In genomic region chr6:29332676-29333075, GRCh38 we compare ENCODE assay signal across 33 cellular contexts. TPM values are rescaled to one million over a fixed set of nuclear protein-coding genes. Genes with fewer than 3 reads are reported as not detected.
DNase-seq lines count a peak whose midpoint lies in the region; ATAC-seq, FAIRE-seq and TF ChIP-seq lines count a peak whose summit lies in the region.
"Had no signal": no experiment of that assay in that cellular context is flagged by ENCODE, and none has a peak within 500 bp of the region (broad histone marks: within the 10 kb centered on the region; RNA-seq: fewer than 3 reads in every experiment).

No MANE protein-coding gene starts in this region.

- no peak overlapping the region for H2AK5ac ChIP-seq in neuronal stem cell (ENCODE audit: low read depth, low read length)

- no peak overlapping the region for H3K27ac Mint-ChIP-seq in activated T-cell treated with anti-CD3 and anti-CD28 coated beads, Interleukin-2, amount 50 U/mL, for 72 hours
- H3K27ac Mint-ChIP-seq in activated T-helper 17 cell treated with anti-CD3 and anti-CD28 coated beads, Interleukin-2, amount 50 U/mL, for 72 hours, result no peak overlapping the region
- no peak overlapping the region for H3K27ac Mint-ChIP-seq in activated naive CD4-positive, alpha-beta T cell treated with anti-CD3 and anti-CD28 coated beads for 36 hours
- H3K27ac Mint-ChIP-seq: CD4-positive, alpha-beta memory T cell; CD8-positive, alpha-beta memory T cell had no signal

- no TSS peak for BruUV-seq in HepG2 (replicated peaks; lab: Mats Ljungman, UMichigan)
- no TSS peak for BruUV-seq in HCT116 (replicated peaks; lab: Mats Ljungman, UMichigan)

- no peaks in the 10 kb centered on the region for H3K79me1 ChIP-seq in neuronal stem cell (ENCODE audit: low read depth, low read length)

- peaks cover under 1% of the 10 kb centered on the region for H3K4me1 Mint-ChIP-seq in activated T-cell treated with anti-CD3 and anti-CD28 coated beads, Interleukin-2, amount 50 U/mL, for 72 hours (ENCODE audit: low read depth)
- H3K4me1 Mint-ChIP-seq in activated T-helper 17 cell treated with anti-CD3 and anti-CD28 coated beads, Interleukin-2, amount 50 U/mL, for 72 hours, result no peaks in the 10 kb centered on the region
- H3K4me1 Mint-ChIP-seq in activated naive CD4-positive, alpha-beta T cell treated with anti-CD3 and anti-CD28 coated beads for 36 hours (ENCODE audit: low read depth), result no peaks in the 10 kb centered on the region
- H3K4me1 Mint-ChIP-seq: CD14-positive monocyte; CD4-positive, alpha-beta memory T cell; CD4-positive, CD25-positive, alpha-beta regulatory T cell; CD8-positive, alpha-beta memory T cell had no signal

- H4K91ac ChIP-seq in neuronal stem cell (ENCODE audit: low read depth, low read length, poor library complexity), result no peak overlapping the region

- no peak overlapping the region for H3K14ac ChIP-seq in neuronal stem cell (ENCODE audit: low read length)

- H2BK5ac ChIP-seq in neuronal stem cell (ENCODE audit: low read length), result no peak overlapping the region

- H3K9me3 ChIP-seq in HepG2 (ENCODE audit: low read length), result no peaks in the 10 kb centered on the region
- no peaks in the 10 kb centered on the region for H3K9me3 ChIP-seq in right lobe of liver
- H3K9me3 ChIP-seq in HCT116 (ENCODE audit: control insufficient read depth in 1 of 2, insufficient read depth in 1 of 2, low read depth in 1 of 2, low read length in 2 of 2), result no peaks in the 10 kb centered on the region
- H3K9me3 ChIP-seq in neuronal stem cell (replicated peaks in 1 of 2; ENCODE audit: control insufficient read depth in 2 of 2, insufficient read depth in 1 of 2, low read depth in 1 of 2, low read length in 2 of 2), result no peaks in the 10 kb centered on the region
- H3K9me3 ChIP-seq: BE2C, BLaER1 had no signal

- no peak overlapping the region for H3K4me3 Mint-ChIP-seq in activated T-cell treated with anti-CD3 and anti-CD28 coated beads, Interleukin-2, amount 50 U/mL, for 72 hours
- H3K4me3 Mint-ChIP-seq in activated T-helper 17 cell treated with anti-CD3 and anti-CD28 coated beads, Interleukin-2, amount 50 U/mL, for 72 hours, result no peak overlapping the region
- no peak overlapping the region for H3K4me3 Mint-ChIP-seq in activated naive CD4-positive, alpha-beta T cell treated with anti-CD3 and anti-CD28 coated beads for 36 hours
- H3K4me3 Mint-ChIP-seq: CD14-positive monocyte; CD4-positive, alpha-beta memory T cell; CD4-positive, CD25-positive, alpha-beta regulatory T cell; CD8-positive, alpha-beta memory T cell had no signal

- H3K27me3 Mint-ChIP-seq in activated T-cell treated with anti-CD3 and anti-CD28 coated beads, Interleukin-2, amount 50 U/mL, for 72 hours (ENCODE audit: low read depth), result peaks cover 55% of the 10 kb centered on the region
- H3K27me3 Mint-ChIP-seq in activated T-helper 17 cell treated with anti-CD3 and anti-CD28 coated beads, Interleukin-2, amount 50 U/mL, for 72 hours, result peaks cover 48% of the 10 kb centered on the region
- H3K27me3 Mint-ChIP-seq in activated naive CD4-positive, alpha-beta T cell treated with anti-CD3 and anti-CD28 coated beads for 36 hours (ENCODE audit: low read depth), result peaks cover 47% of the 10 kb centered on the region

- H3K9ac ChIP-seq in HepG2 (ENCODE audit: insufficient read depth, low read depth, low read length) (no peak overlapping the region), HCT116 (ENCODE audit: low read length) (no peak overlapping the region), neuronal stem cell (ENCODE audit: low read depth, low read length, poor library complexity) (no peak overlapping the region)
- H3K9ac ChIP-seq: BLaER1 had no signal

- no peak overlapping the region for H3K4me2 ChIP-seq in HepG2 (ENCODE audit: low read depth, low read length)
- H3K4me2 ChIP-seq in HCT116 (ENCODE audit: low read length), result no peak overlapping the region
- H3K4me2 ChIP-seq in neuronal stem cell (ENCODE audit: insufficient read depth, low read length, poor library complexity, severe bottlenecking), result no peak overlapping the region
- H3K4me2 ChIP-seq: BLaER1 had no signal

- H3K4me3 ChIP-seq in HepG2 (replicated peaks in 1 of 3; ENCODE audit: insufficient read depth in 1 of 3, low read depth in 2 of 3, low read length in 3 of 3), result no peak overlapping the region
- H3K4me3 ChIP-seq in right lobe of liver, result no peak overlapping the region
- no peak overlapping the region for H3K4me3 ChIP-seq in HCT116 (replicated peaks in 1 of 2; ENCODE audit: low read depth in 1 of 2, low read length in 2 of 2)
- H3K4me3 ChIP-seq in neuronal stem cell (ENCODE audit: low read length in 2 of 2), result no peak overlapping the region
- H3K4me3 ChIP-seq: BLaER1, GM12878 had no signal

- TF ChIP-seq RAD21 in HepG2 (CRISPR knock-in tag; IDR thresholded peaks at IDR 0.05), result no peak
- no peak for TF ChIP-seq RAD21 in HCT116 (IDR thresholded peaks at IDR 0.05; ENCODE audit: low read depth)

- DNase-seq in activated T-cell treated with anti-CD3 and anti-CD28 coated beads, Interleukin-2, amount 50 U/mL, for 72 hours, result peak in 1 of 2 donors; percentile 4
- DNase-seq in activated T-cell treated with anti-CD3 and anti-CD28 coated beads, Interleukin-2, amount 50 U/mL, for 48 hours, result no peak
- DNase-seq in HepG2 (ENCODE audit: low spot score) (no peak), right lobe of liver (no peak), HCT116 (ENCODE audit: low read depth, low spot score) (no peak), neuronal stem cell (ENCODE audit: low spot score) (no peak)
- no peak for DNase-seq in activated naive CD4-positive, alpha-beta T cell treated with anti-CD3 and anti-CD28 coated beads for 36 hours
- DNase-seq: 8988T; ACHN; BE2C; C1 segment of cervical spinal cord; CD4-positive, alpha-beta memory T cell; CD4-positive, CD25-positive, alpha-beta regulatory T cell; CD8-positive, alpha-beta memory T cell; COR-L47; DMS 273 treated with DMSO at 0.1 percent for 48 hours; DMS153; DMS53; DMS79; DND-41; EL; GDM1 had no signal

- H4K20me1 ChIP-seq in HepG2 (ENCODE audit: insufficient read depth, low read length) (no peaks in the 10 kb centered on the region), HCT116 (ENCODE audit: insufficient read depth) (no peaks in the 10 kb centered on the region)
- H4K20me1 ChIP-seq: BLaER1 had no signal

- no peak overlapping the region for H3K23ac ChIP-seq in neuronal stem cell (ENCODE audit: low read depth, low read length, poor library complexity)

- H3K9me3 Mint-ChIP-seq in activated T-cell treated with anti-CD3 and anti-CD28 coated beads, Interleukin-2, amount 50 U/mL, for 72 hours, result peaks cover 0 to 1% of the 10 kb centered on the region in 2 donors
- H3K9me3 Mint-ChIP-seq in activated T-helper 17 cell treated with anti-CD3 and anti-CD28 coated beads, Interleukin-2, amount 50 U/mL, for 72 hours, result peaks cover 8% of the 10 kb centered on the region
- H3K9me3 Mint-ChIP-seq in activated naive CD4-positive, alpha-beta T cell treated with anti-CD3 and anti-CD28 coated beads for 36 hours, result no peaks in the 10 kb centered on the region

- no peaks in the 10 kb centered on the region for H3K27me3 ChIP-seq in HepG2 (ENCODE audit: control insufficient read depth in 1 of 2, insufficient read depth in 2 of 2, low read length in 2 of 2)
- no peaks in the 10 kb centered on the region for H3K27me3 ChIP-seq in right lobe of liver
- no peaks in the 10 kb centered on the region for H3K27me3 ChIP-seq in HCT116 (ENCODE audit: insufficient read depth, low read length)
- no peaks in the 10 kb centered on the region for H3K27me3 ChIP-seq in neuronal stem cell (ENCODE audit: control insufficient read depth in 3 of 3, insufficient read depth in 3 of 3, low read depth in 1 of 3, low read length in 3 of 3)
- H3K27me3 ChIP-seq: BE2C, BLaER1 had no signal

- TF ChIP-seq POLR2A in HepG2 (IDR thresholded peaks at IDR 0.05; ENCODE audit: insufficient read depth in 1 of 2, low read depth in 2 of 2, low read length in 2 of 2) (no peak), right lobe of liver (IDR thresholded peaks at IDR 0.05) (no peak), HCT116 (IDR thresholded peaks at IDR 0.05; ENCODE audit: borderline replicate concordance, extremely low read depth, insufficient read depth, insufficient read length) (no peak)

- H3K36me3 ChIP-seq in HepG2 (replicated peaks in 1 of 2; ENCODE audit: control insufficient read depth in 1 of 2, insufficient read depth in 2 of 2, low read length in 2 of 2) (no peaks in the 10 kb centered on the region), right lobe of liver (no peaks in the 10 kb centered on the region), HCT116 (ENCODE audit: control insufficient read depth in 1 of 2, insufficient read depth in 2 of 2, low read length in 2 of 2) (no peaks in the 10 kb centered on the region), neuronal stem cell (replicated peaks in 1 of 2; ENCODE audit: control insufficient read depth in 2 of 2, insufficient read depth in 2 of 2, low read length in 2 of 2) (no peaks in the 10 kb centered on the region)
- H3K36me3 ChIP-seq: BE2C, BLaER1 had no signal

- in situ Hi-C loops in HepG2 (cut with HindIII; ENCODE audit: extremely low pct_ligation_motif_present, low pct_unique_long_range_greater_than_20kb), result no loop called here

- intact Hi-C loops in HepG2 (cut with micrococcal nuclease; ENCODE audit: unreplicated experiment) (no loop called here), right lobe of liver (cut with DNase I) (no loop called here), HCT116 (cut with micrococcal nuclease) (no loop called here)
- intact Hi-C loops in activated naive CD4-positive, alpha-beta T cell treated with anti-CD3 and anti-CD28 coated beads for 36 hours (cut with micrococcal nuclease), result no loop called here

- POLR2A ChIA-PET in HepG2 (lab: Yijun Ruan, JAX), result no interaction called here
- POLR2A ChIA-PET in HCT116 (lab: Charles Lee), result no interaction called here

- RAD21 ChIA-PET in HCT116 (lab: Charles Lee; ENCODE audit: low non-redundant PET in 1 of 2, low total read pairs in 2 of 2, uncharacterized antibody in 2 of 2, unreplicated experiment in 2 of 2), result no interaction called here

- no peak overlapping the region for H4K8ac ChIP-seq in neuronal stem cell (ENCODE audit: low read depth, low read length)

- H3K4ac ChIP-seq in neuronal stem cell (ENCODE audit: low read length), result no peak overlapping the region

- no peak overlapping the region for H2BK120ac ChIP-seq in neuronal stem cell (ENCODE audit: low read depth, low read length)

- no peak overlapping the region for H2BK12ac ChIP-seq in neuronal stem cell (ENCODE audit: low read length)

- no peak overlapping the region for H2BK15ac ChIP-seq in neuronal stem cell (ENCODE audit: low read length)

- H3K79me2 ChIP-seq in HepG2 (ENCODE audit: insufficient read depth, low read length), result no peaks in the 10 kb centered on the region
- H3K79me2 ChIP-seq in HCT116 (ENCODE audit: insufficient read depth, low read length), result no peaks in the 10 kb centered on the region

- H3K36me3 Mint-ChIP-seq in activated T-cell treated with anti-CD3 and anti-CD28 coated beads, Interleukin-2, amount 50 U/mL, for 72 hours (ENCODE audit: insufficient read depth in 2 of 2), result no peaks in the 10 kb centered on the region
- no peaks in the 10 kb centered on the region for H3K36me3 Mint-ChIP-seq in activated T-helper 17 cell treated with anti-CD3 and anti-CD28 coated beads, Interleukin-2, amount 50 U/mL, for 72 hours (ENCODE audit: low read depth)
- H3K36me3 Mint-ChIP-seq in activated naive CD4-positive, alpha-beta T cell treated with anti-CD3 and anti-CD28 coated beads for 36 hours (ENCODE audit: low read depth), result no peaks in the 10 kb centered on the region
- H3K36me3 Mint-ChIP-seq: CD14-positive monocyte; CD4-positive, alpha-beta memory T cell; CD4-positive, CD25-positive, alpha-beta regulatory T cell; CD8-positive, alpha-beta memory T cell had no signal

- CTCF ChIA-PET in HepG2 (lab: Yijun Ruan, JAX; ENCODE audit: low intra/inter-chr PET ratio, low total read pairs), result no interaction called here
- CTCF ChIA-PET in HCT116 (lab: Charles Lee), result interaction anchor here (1.7 kb wide), 1 partner anchor 318 kb away, joined by 3 read pairs; no protein-coding TSS in a partner anchor
- CTCF ChIA-PET in activated naive CD4-positive, alpha-beta T cell treated with anti-CD3 and anti-CD28 coated beads for 36 hours (lab: Charles Lee), result no interaction called here

- no peak for TF ChIP-seq EP300 in HepG2 (IDR thresholded peaks at IDR 0.05; ENCODE audit: low read depth in 2 of 2, low read length in 2 of 2)
- TF ChIP-seq EP300 in HepG2 (CRISPR knock-in tag; IDR thresholded peaks at IDR 0.05; ENCODE audit: borderline replicate concordance), result no peak

- H3K18ac ChIP-seq in neuronal stem cell (ENCODE audit: low read length), result no peak overlapping the region

- no peak for FAIRE-seq in HepG2 (lab: Jason Lieb, UNC)
- FAIRE-seq: A204.1, GM12878, GM12892, GM18507 had no signal

- TF ChIP-seq CTCF in HepG2 (CRISPR knock-in tag; IDR thresholded peaks at IDR 0.05) (no peak), right lobe of liver (IDR thresholded peaks at IDR 0.05) (no peak), HCT116 (IDR thresholded peaks at IDR 0.05 in 2 of 3, conservative IDR thresholded peaks at IDR 0.05 in 1 of 3; ENCODE audit: borderline replicate concordance in 1 of 3, insufficient read depth in 1 of 3, low read depth in 2 of 3, low read length in 2 of 3) (no peak)

- H3K4me1 ChIP-seq in HepG2 (ENCODE audit: insufficient read depth, low read length) (no peaks in the 10 kb centered on the region), right lobe of liver (no peaks in the 10 kb centered on the region), HCT116 (ENCODE audit: control insufficient read depth in 1 of 2, insufficient read depth in 2 of 2, low read length in 2 of 2) (peaks cover 0 to 11% of the 10 kb centered on the region in 2 experiments; a peak in 2 of 4 replicates), neuronal stem cell (ENCODE audit: control insufficient read depth in 2 of 2, insufficient read depth in 1 of 2, low read depth in 1 of 2, low read length in 2 of 2) (no peaks in the 10 kb centered on the region)
- H3K4me1 ChIP-seq: BE2C, BLaER1 had no signal

- no peak overlapping the region for H3K27ac ChIP-seq in HepG2 (ENCODE audit: extremely low read length, insufficient read depth, low read length)
- no peak overlapping the region for H3K27ac ChIP-seq in right lobe of liver
- H3K27ac ChIP-seq in HCT116 (ENCODE audit: low read depth, low read length), result no peak overlapping the region
- H3K27ac ChIP-seq in neuronal stem cell (replicated peaks; ENCODE audit: low read length), result no peak overlapping the region
- H3K27ac ChIP-seq: BLaER1 had no signal

- peak; percentile 33 to 44 for ATAC-seq in activated T-cell treated with anti-CD3 and anti-CD28 coated beads, Interleukin-2, amount 50 U/mL, for 72 hours (replicated peaks in 1 of 2)
- ATAC-seq in HepG2 (no peak), right lobe of liver (no peak), HCT116 (no peak)
- ATAC-seq in activated T-helper 17 cell treated with anti-CD3 and anti-CD28 coated beads, Interleukin-2, amount 50 U/mL, for 72 hours (replicated peaks), result peak; percentile 16
- ATAC-seq: GM12878 had no signal

- 0 out of 2 replicates have a peak, but pooled peaks cover 5% of the 10 kb centered on the region for H3K9me2 ChIP-seq in HCT116 (ENCODE audit: insufficient read depth)

- H2AFZ ChIP-seq in HepG2 (ENCODE audit: low read length), result no peak overlapping the region
- H2AFZ ChIP-seq in HCT116 (ENCODE audit: low read depth, low read length, poor library complexity, severe bottlenecking), result peak overlapping the region; percentile 46
- no peak overlapping the region for H2AFZ ChIP-seq in neuronal stem cell (ENCODE audit: low read length)

RNA-seq across cellular contexts. Expression of gene OR14J1, which starts 31.2 kb away (rescaled TPM):
- not detected for total RNA-seq in activated T-cell treated with anti-CD3 and anti-CD28 coated beads, Interleukin-2, amount 50 U/mL, for 72 hours
- total RNA-seq in HepG2 (2016; rRNA removed; fragmentation: Illumina TruSeq; extraction: Trizol) (not detected in 2 replicates), right lobe of liver (not detected), HCT116 (2021; ENCODE audit: unreplicated experiment) (not detected)
- not detected in 2 replicates for total RNA-seq in HepG2 (2016; cell fraction: cytosol; rRNA removed; fragmentation: Illumina TruSeq; extraction: Trizol; ENCODE audit: low read depth)
- not detected in 2 replicates for total RNA-seq in HepG2 (2016; cell fraction: insoluble cytoplasmic fraction; rRNA removed; fragmentation: Illumina TruSeq; extraction: Trizol)
- not detected in 2 replicates for total RNA-seq in HepG2 (2016; cell fraction: membrane; rRNA removed; fragmentation: Illumina TruSeq; extraction: Trizol)
- not detected in 2 replicates for total RNA-seq in HepG2 (2016; cell fraction: nucleus; rRNA removed; fragmentation: Illumina TruSeq; extraction: Trizol)
- polyA plus RNA-seq in HepG2 (2011; rRNA removed), result 0.08 and 0.17 TPM in 2 replicates
- polyA plus RNA-seq in HepG2 (2011; cell fraction: cytosol; rRNA removed), result not detected in 2 replicates
- 0.38 and 0.42 TPM in 2 replicates for polyA plus RNA-seq in HepG2 (2011; cell fraction: nucleus; rRNA removed)
- not detected in 2 replicates for polyA plus RNA-seq in HepG2 (2012)
- not detected in 2 replicates for polyA plus RNA-seq in HepG2 (2016; cell fraction: cytosol; fragmentation: Illumina TruSeq; extraction: Trizol; ENCODE audit: low read depth)
- polyA plus RNA-seq in HepG2 (2016; cell fraction: insoluble cytoplasmic fraction; fragmentation: Illumina TruSeq; extraction: Trizol; ENCODE audit: low read depth), result not detected in 2 replicates
- not detected in 2 replicates for polyA plus RNA-seq in HepG2 (2016; cell fraction: membrane; fragmentation: Illumina TruSeq; extraction: Trizol; ENCODE audit: low read depth)
- polyA plus RNA-seq in HepG2 (2016; cell fraction: nucleus; fragmentation: Illumina TruSeq; extraction: Trizol; ENCODE audit: insufficient read depth, low read depth), result not detected in 2 replicates
- polyA minus RNA-seq in HepG2 (2011; rRNA and poly(A)+ RNA removed; ENCODE audit: low replicate concordance), result 2.5 TPM in 1 of 2 replicates, not detected in the other
- polyA minus RNA-seq in HepG2 (2011; cell fraction: cytosol; rRNA and poly(A)+ RNA removed), result not detected in 2 replicates
- 2.2 and 3.3 TPM in 2 replicates for polyA minus RNA-seq in HepG2 (2011; cell fraction: nucleus; rRNA and poly(A)+ RNA removed)
- not detected in 2 replicates for polyA plus RNA-seq in HCT116 (2012)
- not detected for total RNA-seq in activated T-helper 17 cell treated with anti-CD3 and anti-CD28 coated beads, Interleukin-2, amount 50 U/mL, for 72 hours
- not detected for total RNA-seq in activated naive CD4-positive, alpha-beta T cell treated with anti-CD3 and anti-CD28 coated beads for 36 hours
- not detected for polyA plus RNA-seq in neuronal stem cell (2013, experiment 1 of 2)
- not detected for polyA plus RNA-seq in neuronal stem cell (2013, experiment 2 of 2)
- total RNA-seq: A673; CD4-positive, alpha-beta memory T cell; CD4-positive, CD25-positive, alpha-beta regulatory T cell; CD8-positive, alpha-beta memory T cell; Daoy; G401; GM12878 had no signal
- polyA plus RNA-seq: AG04450; CD14-positive monocyte; CD4-positive, alpha-beta memory T cell; CD4-positive, CD25-positive, alpha-beta regulatory T cell; CD8-positive, alpha-beta memory T cell; GM12878 had no signal

RNA-seq across cellular contexts. Expression of gene OR5V1, which starts 36.0 kb away (rescaled TPM):
- total RNA-seq in activated T-cell treated with anti-CD3 and anti-CD28 coated beads, Interleukin-2, amount 50 U/mL, for 72 hours, result not detected
- total RNA-seq in HepG2 (2016; rRNA removed; fragmentation: Illumina TruSeq; extraction: Trizol) (not detected in 2 replicates), right lobe of liver (not detected), HCT116 (2021; ENCODE audit: unreplicated experiment) (not detected)
- total RNA-seq in HepG2 (2016; cell fraction: cytosol; rRNA removed; fragmentation: Illumina TruSeq; extraction: Trizol; ENCODE audit: low read depth), result not detected in 2 replicates
- not detected in 2 replicates for total RNA-seq in HepG2 (2016; cell fraction: insoluble cytoplasmic fraction; rRNA removed; fragmentation: Illumina TruSeq; extraction: Trizol)
- total RNA-seq in HepG2 (2016; cell fraction: membrane; rRNA removed; fragmentation: Illumina TruSeq; extraction: Trizol), result not detected in 2 replicates
- not detected in 2 replicates for total RNA-seq in HepG2 (2016; cell fraction: nucleus; rRNA removed; fragmentation: Illumina TruSeq; extraction: Trizol)
- not detected in 2 replicates for polyA plus RNA-seq in HepG2 (2011; rRNA removed)
- not detected in 2 replicates for polyA plus RNA-seq in HepG2 (2011; cell fraction: cytosol; rRNA removed)
- not detected in 2 replicates for polyA plus RNA-seq in HepG2 (2011; cell fraction: nucleus; rRNA removed)
- polyA plus RNA-seq in HepG2 (2012), result not detected in 2 replicates
- polyA plus RNA-seq in HepG2 (2016; cell fraction: cytosol; fragmentation: Illumina TruSeq; extraction: Trizol; ENCODE audit: low read depth), result not detected in 2 replicates
- not detected in 2 replicates for polyA plus RNA-seq in HepG2 (2016; cell fraction: insoluble cytoplasmic fraction; fragmentation: Illumina TruSeq; extraction: Trizol; ENCODE audit: low read depth)
- polyA plus RNA-seq in HepG2 (2016; cell fraction: membrane; fragmentation: Illumina TruSeq; extraction: Trizol; ENCODE audit: low read depth), result not detected in 2 replicates
- not detected in 2 replicates for polyA plus RNA-seq in HepG2 (2016; cell fraction: nucleus; fragmentation: Illumina TruSeq; extraction: Trizol; ENCODE audit: insufficient read depth, low read depth)
- not detected in 2 replicates for polyA minus RNA-seq in HepG2 (2011; rRNA and poly(A)+ RNA removed; ENCODE audit: low replicate concordance)
- not detected in 2 replicates for polyA minus RNA-seq in HepG2 (2011; cell fraction: cytosol; rRNA and poly(A)+ RNA removed)
- polyA minus RNA-seq in HepG2 (2011; cell fraction: nucleus; rRNA and poly(A)+ RNA removed), result not detected in 2 replicates
- polyA plus RNA-seq in HCT116 (2012), result not detected in 2 replicates
- not detected for total RNA-seq in activated T-helper 17 cell treated with anti-CD3 and anti-CD28 coated beads, Interleukin-2, amount 50 U/mL, for 72 hours
- total RNA-seq in activated naive CD4-positive, alpha-beta T cell treated with anti-CD3 and anti-CD28 coated beads for 36 hours, result not detected
- polyA plus RNA-seq in neuronal stem cell (2013, experiment 1 of 2), result not detected
- not detected for polyA plus RNA-seq in neuronal stem cell (2013, experiment 2 of 2)
- total RNA-seq: A673; CD4-positive, alpha-beta memory T cell; CD4-positive, CD25-positive, alpha-beta regulatory T cell; CD8-positive, alpha-beta memory T cell; Daoy; G401; GM12878 had no signal
- polyA plus RNA-seq: AG04450; CD14-positive monocyte; CD4-positive, alpha-beta memory T cell; CD4-positive, CD25-positive, alpha-beta regulatory T cell; CD8-positive, alpha-beta memory T cell; GM12878 had no signal

RNA-seq across cellular contexts. Expression of gene OR12D3, which starts 42.4 kb away (rescaled TPM):
- total RNA-seq in activated T-cell treated with anti-CD3 and anti-CD28 coated beads, Interleukin-2, amount 50 U/mL, for 72 hours, result not detected
- total RNA-seq in HepG2 (2016; rRNA removed; fragmentation: Illumina TruSeq; extraction: Trizol) (not detected in 2 replicates), right lobe of liver (not detected), HCT116 (2021; ENCODE audit: unreplicated experiment) (not detected)
- not detected in 2 replicates for total RNA-seq in HepG2 (2016; cell fraction: cytosol; rRNA removed; fragmentation: Illumina TruSeq; extraction: Trizol; ENCODE audit: low read depth)
- not detected in 2 replicates for total RNA-seq in HepG2 (2016; cell fraction: insoluble cytoplasmic fraction; rRNA removed; fragmentation: Illumina TruSeq; extraction: Trizol)
- not detected in 2 replicates for total RNA-seq in HepG2 (2016; cell fraction: membrane; rRNA removed; fragmentation: Illumina TruSeq; extraction: Trizol)
- not detected in 2 replicates for total RNA-seq in HepG2 (2016; cell fraction: nucleus; rRNA removed; fragmentation: Illumina TruSeq; extraction: Trizol)
- polyA plus RNA-seq in HepG2 (2011; rRNA removed), result not detected in 2 replicates
- polyA plus RNA-seq in HepG2 (2011; cell fraction: cytosol; rRNA removed), result not detected in 2 replicates
- not detected in 2 replicates for polyA plus RNA-seq in HepG2 (2011; cell fraction: nucleus; rRNA removed)
- polyA plus RNA-seq in HepG2 (2012), result not detected in 2 replicates
- polyA plus RNA-seq in HepG2 (2016; cell fraction: cytosol; fragmentation: Illumina TruSeq; extraction: Trizol; ENCODE audit: low read depth), result not detected in 2 replicates
- not detected in 2 replicates for polyA plus RNA-seq in HepG2 (2016; cell fraction: insoluble cytoplasmic fraction; fragmentation: Illumina TruSeq; extraction: Trizol; ENCODE audit: low read depth)
- polyA plus RNA-seq in HepG2 (2016; cell fraction: membrane; fragmentation: Illumina TruSeq; extraction: Trizol; ENCODE audit: low read depth), result not detected in 2 replicates
- not detected in 2 replicates for polyA plus RNA-seq in HepG2 (2016; cell fraction: nucleus; fragmentation: Illumina TruSeq; extraction: Trizol; ENCODE audit: insufficient read depth, low read depth)
- polyA minus RNA-seq in HepG2 (2011; rRNA and poly(A)+ RNA removed; ENCODE audit: low replicate concordance), result not detected in 2 replicates
- not detected in 2 replicates for polyA minus RNA-seq in HepG2 (2011; cell fraction: cytosol; rRNA and poly(A)+ RNA removed)
- not detected in 2 replicates for polyA minus RNA-seq in HepG2 (2011; cell fraction: nucleus; rRNA and poly(A)+ RNA removed)
- not detected in 2 replicates for polyA plus RNA-seq in HCT116 (2012)
- not detected for total RNA-seq in activated T-helper 17 cell treated with anti-CD3 and anti-CD28 coated beads, Interleukin-2, amount 50 U/mL, for 72 hours
- total RNA-seq in activated naive CD4-positive, alpha-beta T cell treated with anti-CD3 and anti-CD28 coated beads for 36 hours, result not detected
- polyA plus RNA-seq in neuronal stem cell (2013, experiment 1 of 2), result not detected
- polyA plus RNA-seq in neuronal stem cell (2013, experiment 2 of 2), result not detected
- total RNA-seq: A673; CD4-positive, alpha-beta memory T cell; CD4-positive, CD25-positive, alpha-beta regulatory T cell; CD8-positive, alpha-beta memory T cell; Daoy; G401; GM12878 had no signal
- polyA plus RNA-seq: AG04450; CD14-positive monocyte; CD4-positive, alpha-beta memory T cell; CD4-positive, CD25-positive, alpha-beta regulatory T cell; CD8-positive, alpha-beta memory T cell; GM12878 had no signal

Comparison
In these comparisons a context has a peak if more than half of its experiments do, and no peak if none do; other contexts are left out.
1. ATAC-seq: peak in activated T-cell treated with anti-CD3 and anti-CD28 coated beads, Interleukin-2, amount 50 U/mL, for 72 hours (2 of 2) and activated T-helper 17 cell treated with anti-CD3 and anti-CD28 coated beads, Interleukin-2, amount 50 U/mL, for 72 hours (single experiment); none in HepG2 (single experiment), right lobe of liver (0 of 4) and HCT116 (single experiment).